Comparison of ENCODE assay signal across 7 cellular contexts in the genomic region with DNA sequence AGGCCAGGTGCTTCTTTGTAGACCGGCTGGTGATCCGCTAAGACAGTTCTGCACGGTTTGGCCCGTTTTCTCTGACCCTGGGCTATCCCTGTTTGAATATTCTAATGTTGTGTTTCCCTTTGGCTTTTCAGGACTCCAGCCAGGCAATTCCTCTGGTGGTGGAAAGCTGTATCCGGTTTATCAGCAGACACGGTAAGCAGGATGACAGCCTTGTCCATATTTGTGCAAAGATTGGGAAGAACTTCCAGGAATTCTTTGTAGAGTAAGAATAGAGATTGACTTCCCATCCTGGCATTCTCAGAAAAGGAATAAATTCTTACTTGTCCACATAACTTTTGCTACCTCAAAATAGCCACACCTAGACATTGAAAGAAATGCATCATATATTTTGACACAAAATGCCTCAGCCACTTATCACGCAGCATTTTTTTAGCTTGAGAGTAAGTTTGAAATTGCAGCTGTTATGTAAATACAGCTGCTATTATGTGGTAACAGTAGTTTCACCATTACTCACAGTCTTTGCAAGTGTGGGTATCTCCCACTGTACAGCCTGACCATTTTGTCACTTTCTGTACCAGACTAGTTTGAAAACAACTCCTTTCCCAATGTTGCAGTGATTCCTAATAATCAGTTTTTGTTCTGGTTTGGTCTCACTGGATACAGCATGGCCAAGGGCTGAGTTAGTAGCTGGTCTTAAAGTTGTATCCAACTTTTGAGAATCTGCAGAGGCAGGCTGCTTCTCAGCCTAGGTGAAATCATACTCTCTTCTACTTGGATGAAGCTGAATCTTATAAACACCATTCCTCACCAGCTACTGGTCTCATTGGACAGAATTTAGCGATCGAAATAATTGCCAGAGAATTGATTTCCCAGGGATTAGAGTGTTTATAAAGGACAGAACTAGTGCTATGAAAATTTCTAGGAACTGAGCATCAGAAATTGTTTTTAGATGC.
DNase-seq lines count a peak whose midpoint lies in the region; ATAC-seq and TF ChIP-seq lines count a peak whose summit lies in the region.

No MANE protein-coding gene starts in this region.

- H2AFZ ChIP-seq in OCI-LY3 (ENCODE audit: low read depth, low read length) = no peak overlapping the region

- H3K27ac ChIP-seq in OCI-LY3 (ENCODE audit: low read length) = no peak overlapping the region
- H3K27ac ChIP-seq in muscle layer of duodenum (ENCODE audit: low read length) = peak overlapping the region; percentile 32

- H3K4me3 ChIP-seq in OCI-LY3 (ENCODE audit: low read length) = peak overlapping the region; percentile 11; the same call in 1 of the 2 replicates
- no peak overlapping the region for H3K4me3 ChIP-seq in muscle layer of duodenum (ENCODE audit: low read depth in 1 of 2, low read length in 2 of 2)

- TF ChIP-seq CTCF in OCI-LY3 (IDR thresholded peaks at IDR 0.05; ENCODE audit: low read depth, low read length) = no peak

- H3K36me3 ChIP-seq in OCI-LY3 (replicated peaks; ENCODE audit: low read depth, low read length) (peaks cover 45% of the 10 kb centered on the region), muscle layer of duodenum (ENCODE audit: control insufficient read depth in 1 of 2, insufficient read depth in 2 of 2, low read length in 2 of 2) (peaks cover 9 to 11% of the 10 kb centered on the region in 2 donors)

- ATAC-seq in GM18868 (IDR thresholded peaks at IDR 0.05; ENCODE audit: unreplicated experiment) (peak; percentile 100), HG02571 (IDR thresholded peaks at IDR 0.05; ENCODE audit: unreplicated experiment) (peak; percentile 97)

- no peaks in the 10 kb centered on the region for H3K79me2 ChIP-seq in OCI-LY3 (ENCODE audit: low read length)

- H3K27me3 ChIP-seq in OCI-LY3 (ENCODE audit: low read depth, low read length) (0 out of 2 replicates have a peak, but pooled peaks cover 4% of the 10 kb centered on the region), muscle layer of duodenum (ENCODE audit: low read depth, low read length) (no peaks in the 10 kb centered on the region)

- DNase-seq in Kasumi-1 (lab: John Stamatoyannopoulos, UW) = no peak
- no peak for DNase-seq in stimulated activated CD4-positive, alpha-beta T cell treated with anti-CD3 and anti-CD28 coated beads, Interleukin-2, amount 100 ng/mL, for 48 hours
- DNase-seq in activated CD8-positive, alpha-beta memory T cell treated with anti-CD3 and anti-CD28 coated beads for 24 hours = no peak

- H3K9ac ChIP-seq in OCI-LY3 (ENCODE audit: low read length) = no peak overlapping the region

- peaks cover 14% of the 10 kb centered on the region; the same call in 1 of the 2 replicates for H4K20me1 ChIP-seq in OCI-LY3 (ENCODE audit: insufficient read depth, low read length)

- no peaks in the 10 kb centered on the region for H3K9me3 ChIP-seq in OCI-LY3 (ENCODE audit: insufficient read depth, low read length)
- no peaks in the 10 kb centered on the region for H3K9me3 ChIP-seq in muscle layer of duodenum (ENCODE audit: control insufficient read depth in 1 of 2, low read length in 2 of 2)

- H3K4me1 ChIP-seq in OCI-LY3 (ENCODE audit: low read length) (peaks cover 23% of the 10 kb centered on the region), muscle layer of duodenum (ENCODE audit: control insufficient read depth in 1 of 2, insufficient read depth in 2 of 2, low read length in 2 of 2) (peaks cover 0 to 10% of the 10 kb centered on the region in 2 donors)

- H3K4me2 ChIP-seq in OCI-LY3 (ENCODE audit: low read length) = peak overlapping the region; percentile 66
